8 cellular contexts compared by ENCODE assay signal in the genomic region with DNA sequence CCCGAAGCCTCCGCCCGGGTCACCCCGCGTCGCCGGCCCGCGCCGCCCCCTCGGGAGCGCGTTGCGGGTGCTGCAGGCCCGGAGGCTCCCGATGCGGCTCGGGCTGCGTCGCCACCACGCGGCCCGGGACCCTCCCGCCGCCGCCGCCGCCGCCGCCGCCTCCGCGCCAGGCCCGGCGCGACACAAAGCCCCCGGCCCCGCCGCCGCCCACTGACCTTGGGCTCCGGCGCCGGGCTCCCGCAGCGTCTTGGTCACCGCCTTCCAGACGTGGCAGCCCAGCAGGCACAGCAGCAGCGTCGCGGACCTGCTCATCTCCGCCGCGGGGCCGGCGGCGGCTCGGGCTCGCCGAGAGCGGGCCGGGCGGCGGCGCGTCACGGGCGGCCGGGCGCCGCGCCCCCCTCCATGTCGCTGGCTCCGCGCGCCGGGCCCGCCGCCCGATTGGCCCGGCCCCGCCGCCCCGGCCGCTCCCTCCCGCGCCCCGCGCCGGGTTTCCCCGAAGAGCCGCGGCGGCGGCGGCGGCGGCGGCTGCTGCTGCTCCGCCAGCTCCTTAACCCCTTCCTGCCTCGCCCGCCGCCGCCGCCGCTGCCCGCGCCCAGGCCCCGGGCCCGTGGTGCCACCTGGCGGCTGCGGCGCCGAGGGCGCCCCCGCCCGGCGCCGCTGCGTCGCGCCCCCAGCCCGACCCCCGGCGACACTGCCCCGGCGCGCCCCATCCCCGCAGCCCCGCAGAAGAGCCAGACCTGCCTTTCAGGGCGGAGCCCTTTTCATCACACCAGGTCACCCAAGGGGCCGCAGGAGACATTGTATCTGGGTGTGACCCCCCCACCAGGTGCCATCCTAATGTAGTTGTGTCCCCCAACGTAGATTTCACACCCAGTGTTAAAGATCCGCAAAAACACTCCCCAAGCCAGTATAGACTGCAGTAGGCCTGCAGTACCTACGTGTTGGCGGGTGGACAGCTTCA. TPM values are rescaled to one million over a fixed set of nuclear protein-coding genes. Genes with fewer than 3 reads are reported as not detected.
A peak's percentile ranks its signal among the peaks of the same experiment; 100 is the strongest.
DNase-seq lines count a peak whose midpoint lies in the region; ATAC-seq and TF ChIP-seq lines count a peak whose summit lies in the region.

FAM171A1 (minus strand) TSS at position 549 of the 961 bp plus-strand sequence; CDS start at position 312, 237 bp downstream.

- H3K4me1 ChIP-seq in BLaER1 treated with 17β-estradiol and CSF1 and Interleukin-3, amounts not matched to agents 10 nM and 100 nM, result peaks cover 6 to 30% (median 24%) of the 10 kb centered on the region in 10 experiments
- no peaks in the 10 kb centered on the region for H3K4me1 ChIP-seq in right lobe of liver

- no peak within 1 kb of the TSS for H3K27ac Mint-ChIP-seq in activated CD4-positive, alpha-beta memory T cell treated with anti-CD3 and anti-CD28 coated beads for 36 hours

- H3K9me3 ChIP-seq in BLaER1 treated with 17β-estradiol and CSF1 and Interleukin-3, amounts not matched to agents 10 nM and 100 nM (replicated peaks in 1 of 11), result 0 out of 22 replicates have a peak, but pooled peaks cover 0 to 3% (median 0%) of the 10 kb centered on the region in 11 experiments
- no peaks in the 10 kb centered on the region for H3K9me3 ChIP-seq in right lobe of liver

- peaks cover 9% of the 10 kb centered on the region for H3K4me1 Mint-ChIP-seq in activated CD4-positive, alpha-beta memory T cell treated with anti-CD3 and anti-CD28 coated beads for 36 hours (ENCODE audit: low read depth)

- POLR2A ChIA-PET in activated CD4-positive, alpha-beta memory T cell treated with anti-CD3 and anti-CD28 coated beads for 36 hours (lab: Charles Lee), result no interaction called here

- TF ChIP-seq CTCF in GM20000 (IDR thresholded peaks at IDR 0.05; ENCODE audit: extremely low read depth, missing control alignments) (peak; percentile 21), right lobe of liver (IDR thresholded peaks at IDR 0.05) (peak in 3 of 4 donors; percentile 8 to 57 (median 28))

- DNase-seq in GM20000 (ENCODE audit: low spot score) (peak; percentile 83), LoVo (ENCODE audit: low spot score) (peak; percentile 67), dermis blood vessel endothelial cell (peak; percentile 76), right lobe of liver (peak; percentile 68 to 76 (median 74)), OCI-M2 (lab: John Stamatoyannopoulos, UW; ENCODE audit: unreplicated experiment) (no peak)
- peak; percentile 76 for DNase-seq in activated CD4-positive, alpha-beta memory T cell treated with anti-CD3 and anti-CD28 coated beads for 36 hours
- peak; percentile 71 for DNase-seq in stimulated activated CD4-positive, alpha-beta T cell treated with anti-CD3 and anti-CD28 coated beads, Interleukin-4, amount 100 ng/mL, for 1 hour

- H3K4me3 Mint-ChIP-seq in activated CD4-positive, alpha-beta memory T cell treated with anti-CD3 and anti-CD28 coated beads for 36 hours, result peak within 1 kb of the TSS; percentile 70

- H4K20me1 ChIP-seq in BLaER1 treated with 17β-estradiol and CSF1 and Interleukin-3, amounts not matched to agents 10 nM and 100 nM, result peaks cover 0 to 30% (median 0%) of the 10 kb centered on the region in 11 experiments; a peak in 6 of 22 replicates

- peak within 1 kb of the TSS in 10 of 11 experiments; percentile 79 to 92 (median 90); a peak in 21 of 22 replicates for H3K27ac ChIP-seq in BLaER1 treated with 17β-estradiol and CSF1 and Interleukin-3, amounts not matched to agents 10 nM and 100 nM
- H3K27ac ChIP-seq in right lobe of liver, result peak within 1 kb of the TSS; percentile 47 to 60 (median 55)

- H3K4me2 ChIP-seq in BLaER1 treated with 17β-estradiol and CSF1 and Interleukin-3, amounts not matched to agents 10 nM and 100 nM, result peak within 1 kb of the TSS; percentile 90 to 100 (median 97)

- H3K9me3 Mint-ChIP-seq in activated CD4-positive, alpha-beta memory T cell treated with anti-CD3 and anti-CD28 coated beads for 36 hours, result no peaks in the 10 kb centered on the region

- H3K27me3 ChIP-seq in BLaER1 treated with 17β-estradiol and CSF1 and Interleukin-3, amounts not matched to agents 10 nM and 100 nM, result peaks cover 0 to 30% (median 0%) of the 10 kb centered on the region in 11 experiments; a peak in 4 of 22 replicates
- H3K27me3 ChIP-seq in right lobe of liver, result no peaks in the 10 kb centered on the region

- 4% methylated on average over 3 of the region's 135 CpGs for WGBS in right lobe of liver (ENCODE audit: insufficient coverage, low coverage, low lambda C conversion rate, missing lambda C conversion rate)

- peak within 1 kb of the TSS; percentile 82 to 92 (median 88) for H3K4me3 ChIP-seq in BLaER1 treated with 17β-estradiol and CSF1 and Interleukin-3, amounts not matched to agents 10 nM and 100 nM
- peak within 1 kb of the TSS; percentile 53 to 62 (median 62) for H3K4me3 ChIP-seq in right lobe of liver

- no peak for TF ChIP-seq POLR2A in right lobe of liver (IDR thresholded peaks at IDR 0.05)

- intact Hi-C loops in activated CD4-positive, alpha-beta memory T cell treated with anti-CD3 and anti-CD28 coated beads for 36 hours (cut with micrococcal nuclease), result loop anchor here (1.0 to 10.0 kb wide), 4 partner anchors 162 to 376 kb away; partner anchors contain the start of gene NMT2
- intact Hi-C loops in right lobe of liver (cut with DNase I), result loop anchor here (2.0 to 5.0 kb wide), 3 partner anchors 108 to 164 kb away; no protein-coding TSS in a partner anchor

- no peaks in the 10 kb centered on the region for H3K36me3 Mint-ChIP-seq in activated CD4-positive, alpha-beta memory T cell treated with anti-CD3 and anti-CD28 coated beads for 36 hours

- ATAC-seq in right lobe of liver, result peak; percentile 76 to 89 (median 85)

- CTCF ChIA-PET in activated CD4-positive, alpha-beta memory T cell treated with anti-CD3 and anti-CD28 coated beads for 36 hours (lab: Charles Lee), result interaction anchor here (0.6 to 1.0 kb wide), 5 partner anchors 75 to 265 kb away, joined by 3 to 7 read pairs (median 3); no protein-coding TSS in a partner anchor

- no peaks in the 10 kb centered on the region for H3K36me3 ChIP-seq in BLaER1 treated with 17β-estradiol and CSF1 and Interleukin-3, amounts not matched to agents 10 nM and 100 nM
- H3K36me3 ChIP-seq in right lobe of liver, result no peaks in the 10 kb centered on the region

- peaks cover 16% of the 10 kb centered on the region for H3K27me3 Mint-ChIP-seq in activated CD4-positive, alpha-beta memory T cell treated with anti-CD3 and anti-CD28 coated beads for 36 hours

- peak within 1 kb of the TSS; percentile 84 to 97 (median 92) for H3K9ac ChIP-seq in BLaER1 treated with 17β-estradiol and CSF1 and Interleukin-3, amounts not matched to agents 10 nM and 100 nM

RNA-seq across cellular contexts. Expression of gene FAM171A1, which starts in this region (rescaled TPM):
- 1 to 10 TPM; 3.3 to 4.0 TPM for total RNA-seq in activated CD4-positive, alpha-beta memory T cell treated with anti-CD3 and anti-CD28 coated beads for 36 hours
- 40.0 and 55.9 TPM in 2 replicates for total RNA-seq in dermis blood vessel endothelial cell
- total RNA-seq in right lobe of liver, result 10 to 100 TPM in 4 of 6 experiments, 1 to 10 TPM in 2; 6.1 to 12.1 (median 10.3) TPM
